21 cellular contexts compared by ENCODE assay signal in genomic region chr1:228821252-228821651, GRCh38.
A peak's percentile ranks its signal among the peaks of the same experiment; 100 is the strongest.
DNase-seq lines count a peak whose midpoint lies in the region; ATAC-seq and TF ChIP-seq lines count a peak whose summit lies in the region.
"Had no signal": no experiment of that assay in that cellular context is flagged by ENCODE, and none has a peak within 500 bp of the region (broad histone marks: within the 10 kb centered on the region; RNA-seq: fewer than 3 reads in every experiment).

No MANE protein-coding gene starts in this region.

- no peak overlapping the region for H3K27ac Mint-ChIP-seq in WTC11
- no peak overlapping the region for H3K27ac Mint-ChIP-seq in natural killer cell treated with Interleukin-12 subunit alpha and Interleukin-12 subunit beta and Interleukin-15 and Interleukin-18, amount 100 ng/mL, for 72 hours
- H3K27ac Mint-ChIP-seq: B cell; CD4-positive, alpha-beta T cell; CD8-positive, alpha-beta memory T cell; HFFc6 had no signal

- H3K4me1 ChIP-seq in HEK293 (ENCODE audit: control insufficient read depth, insufficient read depth, low read length) (no peaks in the 10 kb centered on the region), liver (ENCODE audit: control insufficient read depth in 4 of 4, insufficient read depth in 4 of 4, low read length in 3 of 4) (no peaks in the 10 kb centered on the region)

- ATAC-seq in WTC11 (no peak), HG03378 (IDR thresholded peaks at IDR 0.05; ENCODE audit: unreplicated experiment) (no peak)
- ATAC-seq in natural killer cell treated with Interleukin-12 subunit alpha and Interleukin-12 subunit beta and Interleukin-15 and Interleukin-18, amount 100 ng/mL, for 72 hours: no peak
- no peak for ATAC-seq in stimulated activated naive CD8-positive, alpha-beta T cell treated with anti-CD3 and anti-CD28 coated beads, Interleukin-15, Interleukin-2, amounts not matched to agents 100 U/mL and 50 U/mL, for 24 hours
- ATAC-seq: GM12878 had no signal

- H3K36me3 Mint-ChIP-seq in WTC11: no peaks in the 10 kb centered on the region
- no peaks in the 10 kb centered on the region for H3K36me3 Mint-ChIP-seq in natural killer cell treated with Interleukin-12 subunit alpha and Interleukin-12 subunit beta and Interleukin-15 and Interleukin-18, amount 100 ng/mL, for 72 hours

- CTCF ChIA-PET in HEK293 (lab: Yijun Ruan, JAX) (no interaction called here), WTC11 (lab: Charles Lee) (no interaction called here)

- H3K4me3 ChIP-seq in HEK293 (ENCODE audit: low read depth, low read length) (no peak overlapping the region), liver (ENCODE audit: low read depth in 1 of 3, low read length in 3 of 3) (no peak overlapping the region)
- H3K4me3 ChIP-seq: BLaER1, GM12878, GM23248 had no signal

- H3K27ac ChIP-seq in HEK293 (ENCODE audit: extremely low read depth, low read depth, low read length): no peak overlapping the region
- no peak overlapping the region for H3K27ac ChIP-seq in liver (ENCODE audit: low read depth in 1 of 2, low read length in 2 of 2)
- H3K27ac ChIP-seq: 22Rv1, BLaER1, C4-2B, GM23248 had no signal

- H3K27me3 Mint-ChIP-seq in WTC11 (ENCODE audit: low read depth): no peaks in the 10 kb centered on the region; the same call in 1 of the 2 replicates
- peaks cover 8 to 22% of the 10 kb centered on the region in 2 donors for H3K27me3 Mint-ChIP-seq in natural killer cell treated with Interleukin-12 subunit alpha and Interleukin-12 subunit beta and Interleukin-15 and Interleukin-18, amount 100 ng/mL, for 72 hours
- H3K27me3 Mint-ChIP-seq: CD4-positive, alpha-beta T cell had no signal

- H3K36me3 ChIP-seq in HEK293 (ENCODE audit: control insufficient read depth in 2 of 2, insufficient read depth in 1 of 2, low read length in 2 of 2) (no peaks in the 10 kb centered on the region), liver (ENCODE audit: control insufficient read depth in 4 of 4, insufficient read depth in 3 of 4, low read depth in 1 of 4, low read length in 3 of 4) (no peaks in the 10 kb centered on the region)
- H3K36me3 ChIP-seq: BLaER1 had no signal

- no peaks in the 10 kb centered on the region for H3K9me3 ChIP-seq in HEK293 (ENCODE audit: control insufficient read depth, insufficient read depth, low read depth, low read length)
- H3K9me3 ChIP-seq in liver (ENCODE audit: control insufficient read depth in 4 of 4, low read length in 3 of 4): no peaks in the 10 kb centered on the region

- POLR2A ChIA-PET in HEK293 (lab: Yijun Ruan, JAX) (no interaction called here), WTC11 (lab: Charles Lee) (no interaction called here)

- no peak overlapping the region for H3K4me3 Mint-ChIP-seq in WTC11
- no peak overlapping the region for H3K4me3 Mint-ChIP-seq in natural killer cell treated with Interleukin-12 subunit alpha and Interleukin-12 subunit beta and Interleukin-15 and Interleukin-18, amount 100 ng/mL, for 72 hours
- H3K4me3 Mint-ChIP-seq: B cell; CD4-positive, alpha-beta T cell; CD8-positive, alpha-beta memory T cell; HFFc6 had no signal

- 29% methylated on average over 2 of the region's 2 CpGs for whole genome bisulfite sequencing in liver

- peaks cover 3% of the 10 kb centered on the region for H3K4me1 Mint-ChIP-seq in WTC11
- peaks cover 4 to 9% of the 10 kb centered on the region in 2 donors for H3K4me1 Mint-ChIP-seq in natural killer cell treated with Interleukin-12 subunit alpha and Interleukin-12 subunit beta and Interleukin-15 and Interleukin-18, amount 100 ng/mL, for 72 hours (ENCODE audit: low read depth in 2 of 2)

- no peaks in the 10 kb centered on the region for H3K9me3 Mint-ChIP-seq in WTC11
- H3K9me3 Mint-ChIP-seq in natural killer cell treated with Interleukin-12 subunit alpha and Interleukin-12 subunit beta and Interleukin-15 and Interleukin-18, amount 100 ng/mL, for 72 hours: no peaks in the 10 kb centered on the region
- H3K9me3 Mint-ChIP-seq: CD4-positive, alpha-beta T cell; CD8-positive, alpha-beta memory T cell had no signal

- no peak overlapping the region for H3K9ac ChIP-seq in liver (ENCODE audit: low read depth in 1 of 2, low read length in 2 of 2)
- H3K9ac ChIP-seq: BLaER1, GM23248 had no signal

- no peak for TF ChIP-seq CTCF in HEK293 (tag by site-specific recombination; IDR thresholded peaks at IDR 0.05)
- no peak for TF ChIP-seq CTCF in WTC11 (IDR thresholded peaks at IDR 0.05)
- TF ChIP-seq CTCF in liver (IDR thresholded peaks at IDR 0.05; ENCODE audit: low read depth, low read length, missing input control): no peak

- H3K27me3 ChIP-seq in liver (ENCODE audit: control insufficient read depth in 4 of 4, insufficient read depth in 4 of 4, low read length in 3 of 4): no peaks in the 10 kb centered on the region
- H3K27me3 ChIP-seq: BLaER1 had no signal

- no peak for DNase-seq in WTC11 (ENCODE audit: low spot score)
- no peak for DNase-seq in natural killer cell treated with Interleukin-12 subunit alpha and Interleukin-12 subunit beta and Interleukin-15 and Interleukin-18, amount 100 ng/mL, for 72 hours (ENCODE audit: low spot score)
- no peak for DNase-seq in stimulated activated naive CD8-positive, alpha-beta T cell treated with anti-CD3 and anti-CD28 coated beads, Interleukin-15, Interleukin-2, amounts not matched to agents 100 U/mL and 50 U/mL, for 24 hours
- DNase-seq: CD4-positive, alpha-beta T cell; CD8-positive, alpha-beta memory T cell; DMS 273 treated with DMSO at 0.1 percent for 48 hours; DMS79; EL; GDM1; GM23248; H7; HCEC 1CT; HFFc6 had no signal

- peak in 1 of 2 donors; percentile 25 for TF ChIP-seq RAD21 in liver (IDR thresholded peaks at IDR 0.05)

TF ChIP-seq in HEK293, 187 proteins besides CTCF, POLR2A, EP300 and RAD21:
- TF ChIP-seq ATF2 (tag by site-specific recombination; IDR thresholded peaks at IDR 0.05; ENCODE audit: low read depth): peak; percentile 46; the same call in 1 of the 2 replicates
- no peak for TF ChIP-seq YY2 (tag by site-specific recombination; IDR thresholded peaks at IDR 0.05)

TF ChIP-seq in WTC11, 78 proteins besides CTCF, POLR2A, EP300 and RAD21:
- TF ChIP-seq GABPB1 (CRISPR knock-in tag; IDR thresholded peaks at IDR 0.05) (0 out of 2 replicates have a peak, but pooled peaks have one; percentile 22), ERG (CRISPR knock-in tag; IDR thresholded peaks at IDR 0.05) (no peak), CREB1 (CRISPR knock-in tag; IDR thresholded peaks at IDR 0.05) (no peak)

TF ChIP-seq in liver, 16 proteins besides CTCF, POLR2A, EP300 and RAD21:
- TF ChIP-seq JUND (IDR thresholded peaks at IDR 0.05) (peak in 1 of 2 donors; percentile 14), NR2F2 (IDR thresholded peaks at IDR 0.05) (no peak), SP1 (IDR thresholded peaks at IDR 0.05) (no peak), YY1 (IDR thresholded peaks at IDR 0.05) (no peak), RXRA (IDR thresholded peaks at IDR 0.05) (peak in 1 of 2 donors; percentile 30), HNF4A (conservative IDR thresholded peaks at IDR 0.05) (peak; percentile 49 to 56)
TF ChIP-seq in liver: peak in this region for 3.

Comparison
In these comparisons a context has a peak if more than half of its experiments do, and no peak if none do; other contexts are left out.
1. Of the 8 proteins assayed by ChIP-seq in both HEK293 and WTC11: peak only in HEK293: ATF2; only in WTC11: none; in both: none; in neither: 7.